ENCODE assay signal across 37 cellular contexts in the genomic region with DNA sequence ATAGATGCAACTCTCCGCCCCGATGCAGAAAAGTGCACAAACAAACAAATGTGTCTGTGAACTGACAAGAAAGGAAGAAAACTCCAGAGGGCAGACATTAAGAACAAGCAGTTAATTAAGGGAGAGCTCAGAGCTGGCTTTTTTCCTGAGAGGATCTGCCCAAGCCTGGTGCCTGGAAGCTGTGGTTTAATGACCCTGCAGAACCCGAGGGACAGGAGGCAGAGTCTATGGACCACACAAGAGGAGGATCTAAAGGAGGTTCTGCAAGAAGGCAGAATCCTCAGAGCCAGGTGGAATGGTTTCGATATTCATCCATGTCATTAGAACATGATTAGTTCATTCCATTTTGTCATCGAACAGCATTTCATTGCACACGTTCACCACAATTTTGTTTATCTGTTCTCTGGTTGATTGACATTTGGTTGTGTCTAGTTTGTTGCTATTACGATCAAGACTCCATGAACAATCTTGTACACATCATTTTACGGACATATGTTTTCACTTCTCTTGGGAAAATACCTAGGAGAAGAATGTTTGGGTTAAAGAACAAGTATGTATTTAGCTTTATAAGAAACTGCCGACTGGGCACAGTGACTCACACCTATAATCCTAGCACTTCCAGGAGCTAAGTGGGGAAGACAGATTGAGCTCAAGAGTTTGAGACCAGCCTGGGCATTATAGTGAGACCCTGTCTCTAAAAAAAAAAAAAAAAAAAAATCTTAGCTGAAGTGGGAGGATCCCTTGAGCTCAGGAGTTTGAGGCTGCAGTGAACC.
"Had no signal": no experiment of that assay in that cellular context is flagged by ENCODE, and none has a peak within 500 bp of the region (broad histone marks: within the 10 kb centered on the region; RNA-seq: fewer than 3 reads in every experiment).

No MANE protein-coding gene starts in this region.

- H3K4me1 ChIP-seq: adrenal gland, breast epithelium, colonic mucosa, esophagus squamous epithelium had no signal

- H3K36me3 ChIP-seq: adrenal gland, breast epithelium, cardiac muscle cell, colonic mucosa, esophagus squamous epithelium had no signal

- DNase-seq: activated CD4-positive, alpha-beta memory T cell treated with anti-CD3 and anti-CD28 coated beads for 36 hours; activated CD4-positive, alpha-beta T cell treated with anti-CD3 and anti-CD28 coated beads for 36 hours; activated CD4-positive, alpha-beta T cell treated with anti-CD3 and anti-CD28 coated beads, Interleukin-2, amount 10 ng/mL, durations not matched to agents 24 days and 14 days; activated CD4-positive, CD25-positive, alpha-beta regulatory T cell; activated CD4-positive, CD25-positive, alpha-beta regulatory T cell treated with anti-CD3 and anti-CD28 coated beads, Interleukin-2, amount 50 U/mL, for 72 hours; activated CD8-positive, alpha-beta memory T cell treated with anti-CD3 and anti-CD28 coated beads, Interleukin-2, amount 10 ng/mL, durations not matched to agents 7 days and 5 days; activated CD8-positive, alpha-beta T cell treated with anti-CD3 and anti-CD28 coated beads, Interleukin-2, amount 10 ng/mL, durations not matched to agents 7 days and 5 days; activated effector memory CD4-positive, alpha-beta T cell treated with anti-CD3 and anti-CD28 coated beads, Interleukin-2, amount 50 U/mL, for 16 hours; activated naive CD4-positive, alpha-beta T cell treated with anti-CD3 and anti-CD28 coated beads for 36 hours; activated naive CD8-positive, alpha-beta T cell treated with anti-CD3 and anti-CD28 coated beads for 36 hours; activated naive CD8-positive, alpha-beta T cell treated with anti-CD3 and anti-CD28 coated beads, Interleukin-2, amount 50 U/mL, for 24 hours; activated T-cell treated with anti-CD3 and anti-CD28 coated beads, Interleukin-2, amount 50 U/mL, for 1 hour; activated T-cell treated with anti-CD3 and anti-CD28 coated beads, Interleukin-2, amount 50 U/mL, for 48 hours; adrenal gland; amygdala; aorta; central memory CD4-positive, alpha-beta T cell; cerebellar nuclear complex; colonic mucosa; effector CD8-positive, alpha-beta T cell; esophagus squamous epithelium; foreskin fibroblast; head of caudate nucleus; hippocampal formation; T-helper 17 cell; T1000 had no signal

- H3K4me3 ChIP-seq: adrenal gland, breast epithelium, cardiac muscle cell, colonic mucosa, esophagus squamous epithelium had no signal

- H3K27me3 Mint-ChIP-seq: activated CD4-positive, alpha-beta memory T cell treated with anti-CD3 and anti-CD28 coated beads for 36 hours; activated CD4-positive, alpha-beta T cell treated with anti-CD3 and anti-CD28 coated beads for 36 hours; activated CD4-positive, alpha-beta T cell treated with anti-CD3 and anti-CD28 coated beads, Interleukin-2, amount 10 ng/mL, durations not matched to agents 24 days and 14 days; activated CD8-positive, alpha-beta memory T cell treated with anti-CD3 and anti-CD28 coated beads, Interleukin-2, amount 10 ng/mL, durations not matched to agents 7 days and 5 days; activated naive CD4-positive, alpha-beta T cell treated with anti-CD3 and anti-CD28 coated beads, Interleukin-2, amount 50 U/mL, for 24 hours; activated naive CD8-positive, alpha-beta T cell treated with anti-CD3 and anti-CD28 coated beads for 36 hours; activated naive CD8-positive, alpha-beta T cell treated with anti-CD3 and anti-CD28 coated beads, Interleukin-2, amount 50 U/mL, for 24 hours; brain; T-helper 17 cell had no signal

- FAIRE-seq: endometrium, endothelial cell of umbilical vein, frontal cortex had no signal

- H3K9me3 Mint-ChIP-seq: activated naive CD4-positive, alpha-beta T cell treated with anti-CD3 and anti-CD28 coated beads for 36 hours; activated naive CD4-positive, alpha-beta T cell treated with anti-CD3 and anti-CD28 coated beads, Interleukin-2, amount 50 U/mL, for 24 hours; activated naive CD8-positive, alpha-beta T cell treated with anti-CD3 and anti-CD28 coated beads, Interleukin-2, amount 50 U/mL, for 24 hours; activated T-helper 1 cell treated with anti-CD3 and anti-CD28 coated beads, Interleukin-12 subunit alpha, Interleukin-12 subunit beta, Interleukin-2, Interleukin-4 antibody, amounts not matched to agents 30 ng/mL and 10 ng/mL and 1 ng/mL, durations not matched to agents 14 hours and 24 hours and 36 hours had no signal

- H3K9me3 ChIP-seq: adrenal gland, colonic mucosa, esophagus squamous epithelium had no signal

- ATAC-seq: activated CD4-positive, alpha-beta T cell treated with anti-CD3 and anti-CD28 coated beads for 36 hours; activated CD8-positive, alpha-beta memory T cell treated with anti-CD3 and anti-CD28 coated beads, Interleukin-2, amount 10 ng/mL, durations not matched to agents 7 days and 5 days; activated CD8-positive, alpha-beta T cell treated with anti-CD3 and anti-CD28 coated beads, Interleukin-2, amount 10 ng/mL, durations not matched to agents 7 days and 5 days; activated naive CD8-positive, alpha-beta T cell treated with anti-CD3 and anti-CD28 coated beads, Interleukin-2, amount 50 U/mL, for 24 hours; T-helper 17 cell had no signal

- H3K27ac ChIP-seq: adrenal gland, breast epithelium, cardiac muscle cell, colonic mucosa, epithelial cell of prostate, esophagus squamous epithelium had no signal

- H3K4me1 Mint-ChIP-seq: activated CD4-positive, alpha-beta T cell treated with anti-CD3 and anti-CD28 coated beads for 36 hours; activated CD4-positive, alpha-beta T cell treated with anti-CD3 and anti-CD28 coated beads, Interleukin-2, amount 10 ng/mL, durations not matched to agents 24 days and 14 days; activated CD8-positive, alpha-beta memory T cell treated with anti-CD3 and anti-CD28 coated beads, Interleukin-2, amount 10 ng/mL, durations not matched to agents 7 days and 5 days; activated naive CD4-positive, alpha-beta T cell treated with anti-CD3 and anti-CD28 coated beads, Interleukin-2, amount 50 U/mL, for 24 hours; activated naive CD8-positive, alpha-beta T cell treated with anti-CD3 and anti-CD28 coated beads for 36 hours; activated naive CD8-positive, alpha-beta T cell treated with anti-CD3 and anti-CD28 coated beads, Interleukin-2, amount 50 U/mL, for 24 hours; brain; T-helper 17 cell had no signal

- H3K27ac Mint-ChIP-seq: activated CD4-positive, alpha-beta memory T cell treated with anti-CD3 and anti-CD28 coated beads for 36 hours; activated CD4-positive, alpha-beta T cell treated with anti-CD3 and anti-CD28 coated beads for 36 hours; activated CD4-positive, alpha-beta T cell treated with anti-CD3 and anti-CD28 coated beads, Interleukin-2, amount 10 ng/mL, durations not matched to agents 24 days and 14 days; activated CD8-positive, alpha-beta memory T cell treated with anti-CD3 and anti-CD28 coated beads, Interleukin-2, amount 10 ng/mL, durations not matched to agents 7 days and 5 days; activated CD8-positive, alpha-beta T cell treated with anti-CD3 and anti-CD28 coated beads, Interleukin-2, amount 10 ng/mL, durations not matched to agents 7 days and 5 days; activated naive CD4-positive, alpha-beta T cell treated with anti-CD3 and anti-CD28 coated beads for 36 hours; activated naive CD4-positive, alpha-beta T cell treated with anti-CD3 and anti-CD28 coated beads, Interleukin-2, amount 50 U/mL, for 24 hours; activated naive CD8-positive, alpha-beta T cell treated with anti-CD3 and anti-CD28 coated beads for 36 hours; activated naive CD8-positive, alpha-beta T cell treated with anti-CD3 and anti-CD28 coated beads, Interleukin-2, amount 50 U/mL, for 24 hours; activated T-helper 1 cell treated with anti-CD3 and anti-CD28 coated beads, Interleukin-12 subunit alpha, Interleukin-12 subunit beta, Interleukin-2, Interleukin-4 antibody, amounts not matched to agents 30 ng/mL and 10 ng/mL and 1 ng/mL, durations not matched to agents 14 hours and 24 hours and 36 hours; activated T-helper 2 cell treated with anti-CD3 and anti-CD28 coated beads, Interferon-gamma antibody, Interleukin-2, Interleukin-4, amounts not matched to agents 10 μg/mL and 5 μg/mL and 100 μg/mL, durations not matched to agents 14 hours and 24 hours and 36 hours; brain; T-helper 17 cell; T-helper 2 cell treated with Interferon-gamma antibody and Interleukin-4, amounts not matched to agents 5 μg/mL and 100 μg/mL, for 36 hours had no signal

- H3K27me3 ChIP-seq: adrenal gland, breast epithelium, cardiac muscle cell, colonic mucosa, esophagus squamous epithelium had no signal

- H3K4me3 Mint-ChIP-seq: activated CD4-positive, alpha-beta memory T cell treated with anti-CD3 and anti-CD28 coated beads for 36 hours; activated CD4-positive, alpha-beta T cell treated with anti-CD3 and anti-CD28 coated beads for 36 hours; activated CD4-positive, alpha-beta T cell treated with anti-CD3 and anti-CD28 coated beads, Interleukin-2, amount 10 ng/mL, durations not matched to agents 24 days and 14 days; activated CD8-positive, alpha-beta memory T cell treated with anti-CD3 and anti-CD28 coated beads, Interleukin-2, amount 10 ng/mL, durations not matched to agents 7 days and 5 days; activated CD8-positive, alpha-beta T cell treated with anti-CD3 and anti-CD28 coated beads, Interleukin-2, amount 10 ng/mL, durations not matched to agents 7 days and 5 days; activated naive CD4-positive, alpha-beta T cell treated with anti-CD3 and anti-CD28 coated beads for 36 hours; activated naive CD4-positive, alpha-beta T cell treated with anti-CD3 and anti-CD28 coated beads, Interleukin-2, amount 50 U/mL, for 24 hours; activated naive CD8-positive, alpha-beta T cell treated with anti-CD3 and anti-CD28 coated beads for 36 hours; activated naive CD8-positive, alpha-beta T cell treated with anti-CD3 and anti-CD28 coated beads, Interleukin-2, amount 50 U/mL, for 24 hours; activated T-helper 1 cell treated with anti-CD3 and anti-CD28 coated beads, Interleukin-12 subunit alpha, Interleukin-12 subunit beta, Interleukin-2, Interleukin-4 antibody, amounts not matched to agents 30 ng/mL and 10 ng/mL and 1 ng/mL, durations not matched to agents 14 hours and 24 hours and 36 hours; brain; T-helper 17 cell; T-helper 2 cell treated with Interferon-gamma antibody and Interleukin-4, amounts not matched to agents 5 μg/mL and 100 μg/mL, for 36 hours had no signal

- H3K36me3 Mint-ChIP-seq: activated CD4-positive, alpha-beta memory T cell treated with anti-CD3 and anti-CD28 coated beads for 36 hours; activated CD8-positive, alpha-beta memory T cell treated with anti-CD3 and anti-CD28 coated beads, Interleukin-2, amount 10 ng/mL, durations not matched to agents 7 days and 5 days; activated naive CD4-positive, alpha-beta T cell treated with anti-CD3 and anti-CD28 coated beads, Interleukin-2, amount 50 U/mL, for 24 hours; activated naive CD8-positive, alpha-beta T cell treated with anti-CD3 and anti-CD28 coated beads for 36 hours; brain had no signal
